In the genomic region with DNA sequence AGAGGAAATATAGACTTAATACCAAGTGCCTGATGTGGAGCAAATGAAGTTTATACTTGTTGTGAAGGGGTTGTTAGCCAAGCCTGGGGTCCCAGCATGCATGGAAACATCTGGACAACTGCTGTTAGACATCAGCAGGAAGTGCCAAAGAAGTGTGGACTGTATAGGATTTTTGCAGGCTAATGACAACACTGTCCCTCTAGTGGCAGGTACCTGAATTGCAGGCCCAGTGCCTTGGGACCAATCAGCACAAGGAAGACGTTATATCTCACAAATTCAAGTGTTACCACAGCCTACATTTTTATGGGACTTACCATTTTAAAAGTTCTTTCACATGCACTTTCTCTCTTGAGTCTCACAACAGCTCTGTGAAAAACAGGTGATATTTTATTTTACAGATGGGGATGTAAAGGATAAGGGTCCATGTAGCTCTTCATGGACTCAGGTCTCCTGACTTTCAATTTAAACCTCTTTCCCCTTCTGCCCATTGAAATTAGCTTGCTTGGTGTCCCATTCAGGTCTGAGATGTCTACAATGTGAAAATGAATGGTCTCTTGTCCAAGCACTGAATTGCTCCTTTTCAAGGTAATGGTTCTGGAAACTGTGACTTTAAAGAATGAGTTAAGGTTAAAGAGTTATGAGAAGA, we compare ENCODE assay signal across 8 cellular contexts.
DNase-seq lines count a peak whose midpoint lies in the region; ATAC-seq, FAIRE-seq and TF ChIP-seq lines count a peak whose summit lies in the region.

No MANE protein-coding gene starts in this region.

- peak; percentile 98 for TF ChIP-seq CTCF in CD4-positive, alpha-beta T cell (IDR thresholded peaks at IDR 0.05)
- peak; percentile 85 to 97 for TF ChIP-seq CTCF in GM23338 (conservative IDR thresholded peaks at IDR 0.05; ENCODE audit: low read depth in 2 of 2)
- TF ChIP-seq CTCF in OCI-LY7 (conservative IDR thresholded peaks at IDR 0.05; ENCODE audit: low read length): peak; percentile 96

- H3K4me3 ChIP-seq in GM23338: no peak overlapping the region
- no peak overlapping the region for H3K4me3 ChIP-seq in OCI-LY7 (ENCODE audit: low read depth, low read length, poor library complexity, severe bottlenecking)
- H3K4me3 ChIP-seq in small intestine (ENCODE audit: low read depth in 1 of 2, low read length in 2 of 2): no peak overlapping the region

- no peak for ATAC-seq in CD4-positive, alpha-beta T cell (ENCODE audit: poor library complexity)
- ATAC-seq in GM23338 (peak; percentile 75), GM18870 (IDR thresholded peaks at IDR 0.05; ENCODE audit: unreplicated experiment) (no peak), HG03457 (IDR thresholded peaks at IDR 0.05; ENCODE audit: unreplicated experiment) (no peak)
- peak; percentile 36 to 52 for ATAC-seq in activated T-cell treated with anti-CD3 and anti-CD28 coated beads, Interleukin-2, amount 50 U/mL, for 72 hours (replicated peaks in 1 of 2)

- FAIRE-seq in small intestine (lab: Jason Lieb, UNC): no peak

- BruUV-seq in OCI-LY7 (replicated peaks; lab: Mats Ljungman, UMichigan): no TSS peak

- H3F3A ChIP-seq in GM23338 (replicated peaks; ENCODE audit: low read depth): no peaks in the 10 kb centered on the region

- H3K36me3 Mint-ChIP-seq in CD4-positive, alpha-beta T cell (ENCODE audit: low read depth): no peaks in the 10 kb centered on the region
- H3K36me3 Mint-ChIP-seq in GM23338 (ENCODE audit: low read depth): no peaks in the 10 kb centered on the region
- H3K36me3 Mint-ChIP-seq in activated T-cell treated with anti-CD3 and anti-CD28 coated beads, Interleukin-2, amount 50 U/mL, for 72 hours (ENCODE audit: insufficient read depth in 2 of 2): no peaks in the 10 kb centered on the region

- no peaks in the 10 kb centered on the region for H3K9me3 Mint-ChIP-seq in CD4-positive, alpha-beta T cell
- no peaks in the 10 kb centered on the region for H3K9me3 Mint-ChIP-seq in GM23338
- peaks cover 0 to 2% of the 10 kb centered on the region in 2 donors for H3K9me3 Mint-ChIP-seq in activated T-cell treated with anti-CD3 and anti-CD28 coated beads, Interleukin-2, amount 50 U/mL, for 72 hours

- H3K4me1 ChIP-seq in GM23338 (ENCODE audit: insufficient read depth) (no peaks in the 10 kb centered on the region), OCI-LY7 (ENCODE audit: insufficient read depth, low read length, poor library complexity, severe bottlenecking) (no peaks in the 10 kb centered on the region), small intestine (ENCODE audit: control insufficient read depth in 2 of 2, insufficient read depth in 1 of 2, low read depth in 1 of 2, low read length in 1 of 2) (no peaks in the 10 kb centered on the region)

- H2AFZ ChIP-seq in GM23338: no peak overlapping the region
- no peak overlapping the region for H2AFZ ChIP-seq in OCI-LY7 (ENCODE audit: low read length)

- H4K20me1 ChIP-seq in GM23338 (replicated peaks; ENCODE audit: insufficient read depth): no peaks in the 10 kb centered on the region
- H4K20me1 ChIP-seq in OCI-LY7 (ENCODE audit: insufficient read depth, low read length): no peaks in the 10 kb centered on the region

- intact Hi-C loops in CD4-positive, alpha-beta T cell (cut with DNase I, micrococcal nuclease): no loop called here
- intact Hi-C loops in OCI-LY7 (cut with micrococcal nuclease; ENCODE audit: unreplicated experiment): loop anchor here (2.0 kb wide), 1 partner anchor 239 kb away; no protein-coding TSS in a partner anchor

- DNase-seq in CD4-positive, alpha-beta T cell: peak; percentile 20 to 57 (median 34)
- DNase-seq in GM23338 (ENCODE audit: low spot score): peak; percentile 83
- DNase-seq in OCI-LY7 (ENCODE audit: low spot score): peak; percentile 66
- DNase-seq in activated T-cell treated with anti-CD3 and anti-CD28 coated beads, Interleukin-2, amount 50 U/mL, for 72 hours: peak; percentile 54 to 60
- DNase-seq in germinal center (ENCODE audit: low spot score): peak; percentile 53
- peak; percentile 76 for DNase-seq in small intestine

- no peaks in the 10 kb centered on the region for H3K27me3 ChIP-seq in CD4-positive, alpha-beta T cell (ENCODE audit: control insufficient read depth, insufficient read depth, low read length)
- H3K27me3 ChIP-seq in GM23338 (ENCODE audit: insufficient read depth) (no peaks in the 10 kb centered on the region), small intestine (ENCODE audit: control insufficient read depth in 2 of 2, insufficient read depth in 2 of 2, low read length in 2 of 2) (no peaks in the 10 kb centered on the region)

- H3K4me3 Mint-ChIP-seq in CD4-positive, alpha-beta T cell: no peak overlapping the region
- H3K4me3 Mint-ChIP-seq in GM23338: no peak overlapping the region
- no peak overlapping the region for H3K4me3 Mint-ChIP-seq in activated T-cell treated with anti-CD3 and anti-CD28 coated beads, Interleukin-2, amount 50 U/mL, for 72 hours

- no peaks in the 10 kb centered on the region for H3K4me1 Mint-ChIP-seq in CD4-positive, alpha-beta T cell (ENCODE audit: low read depth)
- H3K4me1 Mint-ChIP-seq in GM23338: peaks cover 20% of the 10 kb centered on the region
- H3K4me1 Mint-ChIP-seq in activated T-cell treated with anti-CD3 and anti-CD28 coated beads, Interleukin-2, amount 50 U/mL, for 72 hours (ENCODE audit: low read depth): no peaks in the 10 kb centered on the region

- no peaks in the 10 kb centered on the region for H3K9me3 ChIP-seq in CD4-positive, alpha-beta T cell (ENCODE audit: control insufficient read depth, low read length)
- H3K9me3 ChIP-seq in OCI-LY7 (ENCODE audit: low read length) (0 out of 2 replicates have a peak, but pooled peaks cover 4% of the 10 kb centered on the region), small intestine (ENCODE audit: control insufficient read depth, low read depth) (no peaks in the 10 kb centered on the region)

- H3K36me3 ChIP-seq in GM23338 (ENCODE audit: insufficient read depth) (no peaks in the 10 kb centered on the region), OCI-LY7 (ENCODE audit: insufficient read depth, low read length) (no peaks in the 10 kb centered on the region), small intestine (ENCODE audit: control insufficient read depth in 2 of 2, insufficient read depth in 2 of 2, low read length in 2 of 2) (no peaks in the 10 kb centered on the region)

- H3K79me2 ChIP-seq in GM23338 (replicated peaks; ENCODE audit: insufficient read depth) (no peaks in the 10 kb centered on the region), OCI-LY7 (ENCODE audit: insufficient read depth, low read depth, low read length) (no peaks in the 10 kb centered on the region)

- CTCF ChIA-PET in CD4-positive, alpha-beta T cell (lab: Charles Lee): interaction anchor here (2.8 kb wide), 1 partner anchor 9 kb away, joined by 6 read pairs; no protein-coding TSS in a partner anchor
- CTCF ChIA-PET in OCI-LY7 (lab: Charles Lee; ENCODE audit: unreplicated experiment): no interaction called here

- peaks cover 35% of the 10 kb centered on the region for H3K27me3 Mint-ChIP-seq in CD4-positive, alpha-beta T cell
- peaks cover 6% of the 10 kb centered on the region for H3K27me3 Mint-ChIP-seq in GM23338 (ENCODE audit: insufficient read depth, low read depth, poor library complexity)
- H3K27me3 Mint-ChIP-seq in activated T-cell treated with anti-CD3 and anti-CD28 coated beads, Interleukin-2, amount 50 U/mL, for 72 hours (ENCODE audit: low read depth): peaks cover 50% of the 10 kb centered on the region

- no peak overlapping the region for H3K27ac Mint-ChIP-seq in CD4-positive, alpha-beta T cell
- no peak overlapping the region for H3K27ac Mint-ChIP-seq in GM23338
- H3K27ac Mint-ChIP-seq in activated T-cell treated with anti-CD3 and anti-CD28 coated beads, Interleukin-2, amount 50 U/mL, for 72 hours: no peak overlapping the region

- WGBS in small intestine, 3 donors: 4 to 13% (median 8%) methylated on average over 1 of the region's 1 CpG

- POLR2A ChIA-PET in CD4-positive, alpha-beta T cell (lab: Charles Lee): no interaction called here
- POLR2A ChIA-PET in OCI-LY7 (lab: Charles Lee): interaction anchor here (0.6 to 0.9 kb wide), 2 partner anchors 11 to 277 kb away, joined by 3 read pairs; no protein-coding TSS in a partner anchor

- H3K4me2 ChIP-seq in GM23338 (no peak overlapping the region), OCI-LY7 (ENCODE audit: low read length) (no peak overlapping the region)

- H3K9me2 ChIP-seq in GM23338 (ENCODE audit: insufficient read depth) (no peaks in the 10 kb centered on the region), OCI-LY7 (ENCODE audit: insufficient read depth, low read length) (no peaks in the 10 kb centered on the region)

- no peak overlapping the region for H3K27ac ChIP-seq in CD4-positive, alpha-beta T cell (ENCODE audit: low read depth, low read length)
- H3K27ac ChIP-seq in GM23338 (ENCODE audit: low read depth) (no peak overlapping the region), OCI-LY7 (ENCODE audit: low read depth, low read length, poor library complexity, severe bottlenecking) (no peak overlapping the region), small intestine (ENCODE audit: low read depth in 1 of 2, low read length in 1 of 2) (no peak overlapping the region)

TF ChIP-seq in GM23338, 12 proteins besides CTCF, POLR2A, EP300 and RAD21 (continues in another document):
- TF ChIP-seq ZNF331 (CRISPR knock-in tag; IDR thresholded peaks at IDR 0.05; ENCODE audit: low read depth): no peak
- TF ChIP-seq EZH2phosphoT487 (IDR thresholded peaks at IDR 0.05; ENCODE audit: unreplicated experiment): no peak
- no peak for TF ChIP-seq ZNF114 (CRISPR knock-in tag; IDR thresholded peaks at IDR 0.05)
- TF ChIP-seq POLR2AphosphoS5 (IDR thresholded peaks at IDR 0.05; ENCODE audit: low read depth): no peak
- TF ChIP-seq EZH2 (IDR thresholded peaks at IDR 0.05; ENCODE audit: low read depth, unreplicated experiment): no peak
- no peak for TF ChIP-seq JUNB (IDR thresholded peaks at IDR 0.05; ENCODE audit: unreplicated experiment)

Comparison
In these comparisons a context has a peak if more than half of its experiments do, and no peak if none do; other contexts are left out.
1. ATAC-seq: peak in GM23338 (single experiment) and activated T-cell treated with anti-CD3 and anti-CD28 coated beads, Interleukin-2, amount 50 U/mL, for 72 hours (2 of 2); none in CD4-positive, alpha-beta T cell (single experiment), GM18870 (single experiment) and HG03457 (single experiment).
2. Peak in every context shown above with its lines, with median percentiles within 50 percentile points of each other: DNase-seq and CTCF ChIP-seq.